9 cellular contexts compared by ENCODE assay signal in genomic region chr3:171480526-171480925, GRCh38.
DNase-seq lines count a peak whose midpoint lies in the region; ATAC-seq and TF ChIP-seq lines count a peak whose summit lies in the region.
"Had no signal": no experiment of that assay in that cellular context is flagged by ENCODE, and none has a peak within 500 bp of the region (broad histone marks: within the 10 kb centered on the region; RNA-seq: fewer than 3 reads in every experiment).

No MANE protein-coding gene starts in this region.

- peak overlapping the region; percentile 40 for H3K27ac Mint-ChIP-seq in activated naive CD8-positive, alpha-beta T cell treated with anti-CD3 and anti-CD28 coated beads, Interleukin-2, amount 50 U/mL, for 24 hours

- peaks cover 15% of the 10 kb centered on the region for H3K4me1 Mint-ChIP-seq in activated naive CD8-positive, alpha-beta T cell treated with anti-CD3 and anti-CD28 coated beads, Interleukin-2, amount 50 U/mL, for 24 hours

- intact Hi-C loops in head of caudate nucleus (cut with DNase I) = no loop called here

- H3K27me3 Mint-ChIP-seq in activated naive CD8-positive, alpha-beta T cell treated with anti-CD3 and anti-CD28 coated beads, Interleukin-2, amount 50 U/mL, for 24 hours = no peaks in the 10 kb centered on the region

- no peaks in the 10 kb centered on the region for H3K9me3 Mint-ChIP-seq in activated naive CD8-positive, alpha-beta T cell treated with anti-CD3 and anti-CD28 coated beads, Interleukin-2, amount 50 U/mL, for 24 hours

- peak; percentile 55 for ATAC-seq in GM19467 (IDR thresholded peaks at IDR 0.05; ENCODE audit: unreplicated experiment)
- peak; percentile 82 for ATAC-seq in HG03108 (IDR thresholded peaks at IDR 0.05; ENCODE audit: unreplicated experiment)
- ATAC-seq in activated naive CD8-positive, alpha-beta T cell treated with anti-CD3 and anti-CD28 coated beads, Interleukin-2, amount 50 U/mL, for 24 hours = peak; percentile 69

- in situ Hi-C loops in GM13977 (cut with MboI; ENCODE audit: low pct_unique_long_range_greater_than_20kb, low sequenced_read_pairs, unreplicated experiment) (no loop called here), ACHN (cut with HindIII; ENCODE audit: low pct_ligation_motif_present, low pct_unique_long_range_greater_than_20kb, low sequenced_read_pairs) (no loop called here)

- H3K36me3 Mint-ChIP-seq in activated naive CD8-positive, alpha-beta T cell treated with anti-CD3 and anti-CD28 coated beads, Interleukin-2, amount 50 U/mL, for 24 hours (ENCODE audit: low read depth) = no peaks in the 10 kb centered on the region

- DNase-seq in GM13977 (ENCODE audit: low spot score) = peak; percentile 42
- DNase-seq in activated naive CD8-positive, alpha-beta T cell treated with anti-CD3 and anti-CD28 coated beads, Interleukin-2, amount 50 U/mL, for 24 hours = no peak
- DNase-seq in head of caudate nucleus = no peak
- no peak for DNase-seq in stimulated activated CD4-positive, alpha-beta T cell treated with anti-CD3 and anti-CD28 coated beads, Interleukin-12 subunit alpha, Interleukin-12 subunit beta, amount 100 ng/mL, for 4 hours
- no peak for DNase-seq in activated gamma-delta T cell (lab: John Stamatoyannopoulos, UW)
- no peak for DNase-seq in ACHN
- DNase-seq: DMS 273 treated with DMSO at 0.1 percent for 48 hours had no signal

- no peak for TF ChIP-seq CTCF in GM13977 (IDR thresholded peaks at IDR 0.05; ENCODE audit: extremely low read depth, insufficient read depth, missing control alignments)

- peak overlapping the region; percentile 9 for H3K4me3 Mint-ChIP-seq in activated naive CD8-positive, alpha-beta T cell treated with anti-CD3 and anti-CD28 coated beads, Interleukin-2, amount 50 U/mL, for 24 hours
